Comparison of ENCODE assay signal across 1 cellular context in genomic region chr5:79727722-79728355, GRCh38.
TF ChIP-seq lines count a peak whose summit lies in the region.

No MANE protein-coding gene starts in this region.

TF ChIP-seq in K562, 482 proteins besides CTCF, POLR2A, EP300 and RAD21 (continued from another document):
- TF ChIP-seq E4F1 (CRISPR knock-in tag; IDR thresholded peaks at IDR 0.05; ENCODE audit: borderline replicate concordance): no peak
- TF ChIP-seq ZNF174 (CRISPR knock-in tag; IDR thresholded peaks at IDR 0.05): no peak
